8 cellular contexts compared by ENCODE assay signal in the genomic region with DNA sequence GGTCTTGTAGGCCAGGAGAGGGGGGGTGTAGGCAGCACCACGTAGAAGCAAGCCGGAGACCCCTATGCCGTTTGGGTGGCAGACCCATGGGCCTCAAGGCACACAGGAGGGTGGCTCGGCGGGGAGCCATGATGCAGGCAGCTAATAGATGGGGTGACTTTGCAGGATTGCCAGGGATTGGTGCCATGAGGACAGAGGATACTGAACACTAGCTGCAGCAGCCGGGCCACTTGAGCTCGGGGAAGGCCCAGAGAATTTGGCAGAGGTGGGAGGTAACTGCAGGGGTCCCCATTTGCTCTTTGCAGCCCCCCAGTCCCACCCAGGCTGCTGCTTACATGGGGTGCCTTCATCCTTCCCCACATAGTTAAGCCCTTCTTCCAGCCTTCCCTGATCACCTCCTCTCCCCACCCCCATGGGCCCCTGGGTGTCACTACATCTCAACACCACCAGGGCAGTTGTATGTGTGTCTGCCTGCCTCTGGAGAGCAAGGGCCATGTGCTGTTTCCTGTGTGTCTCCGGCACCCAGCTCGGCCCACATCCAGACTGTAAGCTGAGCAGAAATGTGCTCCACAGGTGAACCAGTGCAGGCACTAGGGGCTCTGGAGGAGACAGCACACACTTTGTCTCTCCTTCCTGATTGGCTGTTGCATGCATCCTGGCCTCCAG. TPM values are rescaled to one million over a fixed set of nuclear protein-coding genes. Genes with fewer than 3 reads are reported as not detected.
DNase-seq lines count a peak whose midpoint lies in the region; ATAC-seq, FAIRE-seq and TF ChIP-seq lines count a peak whose summit lies in the region.

No MANE protein-coding gene starts in this region.

- no peak for FAIRE-seq in D721Med (lab: Jason Lieb, UNC)

- peak overlapping the region; percentile 78 for H3K4me3 ChIP-seq in HUES48 (ENCODE audit: low read depth, low read length)
- H3K4me3 ChIP-seq in spleen = peak overlapping the region in 2 of 8 donors; percentile 58 to 71
- no peak overlapping the region for H3K4me3 ChIP-seq in aorta (ENCODE audit: low read length in 2 of 2)

- H3K27ac ChIP-seq in C4-2B (peak overlapping the region; percentile 87), HUES48 (ENCODE audit: low read depth, low read length) (no peak overlapping the region), spleen (peak overlapping the region in 4 of 8 donors; percentile 43 to 75 (median 72)), aorta (ENCODE audit: low read depth in 1 of 2, low read length in 2 of 2) (no peak overlapping the region)

- no peaks in the 10 kb centered on the region for H3K36me3 ChIP-seq in HUES48 (ENCODE audit: control insufficient read depth, insufficient read depth, low read length)
- H3K36me3 ChIP-seq in spleen = no peaks in the 10 kb centered on the region
- H3K36me3 ChIP-seq in aorta (ENCODE audit: control insufficient read depth in 1 of 2, insufficient read depth in 2 of 2, low read length in 1 of 2) = no peaks in the 10 kb centered on the region

- no peak overlapping the region for H3K27ac Mint-ChIP-seq in activated naive CD4-positive, alpha-beta T cell treated with anti-CD3 and anti-CD28 coated beads, Interleukin-2, amount 50 U/mL, for 24 hours
- no peak overlapping the region for H3K27ac Mint-ChIP-seq in memory B cell
- no peak overlapping the region for H3K27ac Mint-ChIP-seq in activated T-helper 17 cell treated with anti-CD3 and anti-CD28 coated beads, Interleukin-2, amount 50 U/mL, for 72 hours

- H3K4me3 Mint-ChIP-seq in activated naive CD4-positive, alpha-beta T cell treated with anti-CD3 and anti-CD28 coated beads, Interleukin-2, amount 50 U/mL, for 24 hours = peak overlapping the region; percentile 23
- peak overlapping the region; percentile 85 for H3K4me3 Mint-ChIP-seq in memory B cell
- H3K4me3 Mint-ChIP-seq in activated T-helper 17 cell treated with anti-CD3 and anti-CD28 coated beads, Interleukin-2, amount 50 U/mL, for 72 hours = no peak overlapping the region

- H3K4me1 Mint-ChIP-seq in activated naive CD4-positive, alpha-beta T cell treated with anti-CD3 and anti-CD28 coated beads, Interleukin-2, amount 50 U/mL, for 24 hours = peaks cover 25% of the 10 kb centered on the region
- peaks cover 27% of the 10 kb centered on the region for H3K4me1 Mint-ChIP-seq in memory B cell
- H3K4me1 Mint-ChIP-seq in activated T-helper 17 cell treated with anti-CD3 and anti-CD28 coated beads, Interleukin-2, amount 50 U/mL, for 72 hours = no peaks in the 10 kb centered on the region

- TF ChIP-seq POLR2A in spleen (IDR thresholded peaks at IDR 0.05) = no peak

- no peak overlapping the region for H3K9ac ChIP-seq in HUES48 (ENCODE audit: low read depth, low read length)

- DNase-seq in memory B cell (ENCODE audit: low spot score in 2 of 2) (no peak), spleen (no peak), aorta (no peak), D721Med (ENCODE audit: insufficient read length, low spot score) (no peak)

- H3K9me3 Mint-ChIP-seq in activated naive CD4-positive, alpha-beta T cell treated with anti-CD3 and anti-CD28 coated beads, Interleukin-2, amount 50 U/mL, for 24 hours = no peaks in the 10 kb centered on the region
- H3K9me3 Mint-ChIP-seq in memory B cell = no peaks in the 10 kb centered on the region
- H3K9me3 Mint-ChIP-seq in activated T-helper 17 cell treated with anti-CD3 and anti-CD28 coated beads, Interleukin-2, amount 50 U/mL, for 72 hours = no peaks in the 10 kb centered on the region

- ATAC-seq in memory B cell (ENCODE audit: low read depth) (peak; percentile 18), aorta (ENCODE audit: low FRiP score) (no peak)
- ATAC-seq in activated T-helper 17 cell treated with anti-CD3 and anti-CD28 coated beads, Interleukin-2, amount 50 U/mL, for 72 hours (replicated peaks) = no peak

- intact Hi-C loops in spleen (cut with DNase I; ENCODE audit: low total_unique reads) = no loop called here
- intact Hi-C loops in aorta (cut with DNase I) = loop anchor here in 1 of 2 donors (5.0 kb wide), 1 partner anchor 313 kb away; no protein-coding TSS in a partner anchor

- TF ChIP-seq CTCF in C4-2B (conservative IDR thresholded peaks at IDR 0.05) (no peak), spleen (IDR thresholded peaks at IDR 0.05 in 8 of 11, conservative IDR thresholded peaks at IDR 0.05 in 3 of 11) (peak in 1 of 11 experiments; percentile 19), D721Med (IDR thresholded peaks at IDR 0.05; ENCODE audit: insufficient read depth, missing control alignments) (no peak)

- H3K36me3 Mint-ChIP-seq in activated naive CD4-positive, alpha-beta T cell treated with anti-CD3 and anti-CD28 coated beads, Interleukin-2, amount 50 U/mL, for 24 hours = no peaks in the 10 kb centered on the region
- peaks cover 2% of the 10 kb centered on the region for H3K36me3 Mint-ChIP-seq in memory B cell
- H3K36me3 Mint-ChIP-seq in activated T-helper 17 cell treated with anti-CD3 and anti-CD28 coated beads, Interleukin-2, amount 50 U/mL, for 72 hours (ENCODE audit: low read depth) = no peaks in the 10 kb centered on the region

- peaks cover 27% of the 10 kb centered on the region for H3K4me1 ChIP-seq in HUES48 (ENCODE audit: control insufficient read depth, insufficient read depth, low read length)
- peaks cover 31 to 79% (median 52%) of the 10 kb centered on the region in 6 donors for H3K4me1 ChIP-seq in spleen
- no peaks in the 10 kb centered on the region for H3K4me1 ChIP-seq in aorta (ENCODE audit: control insufficient read depth in 1 of 2, insufficient read depth in 2 of 2, low read length in 2 of 2)

- H3K27me3 ChIP-seq in HUES48 (ENCODE audit: control insufficient read depth, insufficient read depth, low read length) (peaks cover 54% of the 10 kb centered on the region), spleen (replicated peaks in 1 of 7) (peaks cover 0 to 39% (median 21%) of the 10 kb centered on the region in 7 donors), aorta (ENCODE audit: control insufficient read depth in 1 of 2, insufficient read depth in 2 of 2, low read length in 1 of 2) (no peaks in the 10 kb centered on the region)

- H3K27me3 Mint-ChIP-seq in activated naive CD4-positive, alpha-beta T cell treated with anti-CD3 and anti-CD28 coated beads, Interleukin-2, amount 50 U/mL, for 24 hours = no peaks in the 10 kb centered on the region
- peaks cover 4% of the 10 kb centered on the region for H3K27me3 Mint-ChIP-seq in memory B cell
- no peaks in the 10 kb centered on the region for H3K27me3 Mint-ChIP-seq in activated T-helper 17 cell treated with anti-CD3 and anti-CD28 coated beads, Interleukin-2, amount 50 U/mL, for 72 hours

- H3K9me3 ChIP-seq in HUES48 (ENCODE audit: control insufficient read depth, insufficient read depth, low read length) (no peaks in the 10 kb centered on the region), spleen (no peaks in the 10 kb centered on the region), aorta (ENCODE audit: control insufficient read depth, low read length) (no peaks in the 10 kb centered on the region)

- 63 to 72% (median 70%) methylated on average over 7 to 9 of the region's 9 CpGs for WGBS in spleen, 5 donors
- 75 to 79% methylated on average over 9 of the region's 9 CpGs for WGBS in aorta, 2 donors

RNA-seq across cellular contexts. Expression of a gene that starts 52.1 kb away (rescaled TPM):
- 10 to 100 TPM; 35.4 to 74.8 (median 56.7) TPM for total RNA-seq in spleen
- 10 to 100 TPM; 25.0 to 38.2 (median 33.7) TPM for polyA plus RNA-seq in spleen
- total RNA-seq in activated T-helper 17 cell treated with anti-CD3 and anti-CD28 coated beads, Interleukin-2, amount 50 U/mL, for 72 hours = 10 to 100 TPM; 65.5 to 74.1 TPM
- 100 to 1,000 TPM in 1 of 2 donors, 10 to 100 TPM in 1; 23.6 to 103 TPM for total RNA-seq in aorta
- 10 to 100 TPM; 24.0 to 24.7 TPM for polyA plus RNA-seq in aorta
